ENCODE assay signal across 1 cellular context in the genomic region with DNA sequence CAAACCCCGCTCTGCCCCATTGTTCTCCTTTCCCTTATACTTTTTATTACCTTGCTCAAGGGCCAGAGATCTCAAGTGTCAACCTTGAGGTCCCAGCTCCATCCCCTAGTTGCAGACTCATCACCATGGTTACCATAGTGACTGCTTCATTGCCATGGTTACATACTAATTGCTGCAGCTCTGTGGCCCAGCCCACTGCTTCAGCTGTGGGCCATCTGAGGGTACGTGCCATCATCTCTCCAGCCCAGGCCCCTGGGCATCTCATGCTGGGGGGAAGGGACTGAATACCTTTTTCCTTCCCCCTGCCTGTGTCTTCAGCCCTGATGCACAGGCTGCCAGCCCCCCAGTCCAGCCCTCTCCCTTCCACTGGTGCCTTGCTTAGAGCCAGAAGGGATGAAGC.
TF ChIP-seq lines count a peak whose summit lies in the region.

No MANE protein-coding gene starts in this region.

TF ChIP-seq in SK-N-SH, 30 proteins besides CTCF, POLR2A, EP300 and RAD21 (continued from another document):
- TF ChIP-seq, protein P1, sequence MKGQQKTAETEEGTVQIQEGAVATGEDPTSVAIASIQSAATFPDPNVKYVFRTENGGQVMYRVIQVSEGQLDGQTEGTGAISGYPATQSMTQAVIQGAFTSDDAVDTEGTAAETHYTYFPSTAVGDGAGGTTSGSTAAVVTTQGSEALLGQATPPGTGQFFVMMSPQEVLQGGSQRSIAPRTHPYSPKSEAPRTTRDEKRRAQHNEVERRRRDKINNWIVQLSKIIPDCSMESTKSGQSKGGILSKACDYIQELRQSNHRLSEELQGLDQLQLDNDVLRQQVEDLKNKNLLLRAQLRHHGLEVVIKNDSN (IDR thresholded peaks at IDR 0.05; ENCODE audit: borderline replicate concordance, low read depth) = no peak
- TF ChIP-seq FOSL2 (IDR thresholded peaks at IDR 0.05; ENCODE audit: borderline replicate concordance, low read depth) = no peak
- TF ChIP-seq ELF1 (IDR thresholded peaks at IDR 0.05) = no peak
- no peak for TF ChIP-seq TAF1 (IDR thresholded peaks at IDR 0.05; ENCODE audit: borderline replicate concordance, low read depth, low read length)
- TF ChIP-seq, protein P2, sequence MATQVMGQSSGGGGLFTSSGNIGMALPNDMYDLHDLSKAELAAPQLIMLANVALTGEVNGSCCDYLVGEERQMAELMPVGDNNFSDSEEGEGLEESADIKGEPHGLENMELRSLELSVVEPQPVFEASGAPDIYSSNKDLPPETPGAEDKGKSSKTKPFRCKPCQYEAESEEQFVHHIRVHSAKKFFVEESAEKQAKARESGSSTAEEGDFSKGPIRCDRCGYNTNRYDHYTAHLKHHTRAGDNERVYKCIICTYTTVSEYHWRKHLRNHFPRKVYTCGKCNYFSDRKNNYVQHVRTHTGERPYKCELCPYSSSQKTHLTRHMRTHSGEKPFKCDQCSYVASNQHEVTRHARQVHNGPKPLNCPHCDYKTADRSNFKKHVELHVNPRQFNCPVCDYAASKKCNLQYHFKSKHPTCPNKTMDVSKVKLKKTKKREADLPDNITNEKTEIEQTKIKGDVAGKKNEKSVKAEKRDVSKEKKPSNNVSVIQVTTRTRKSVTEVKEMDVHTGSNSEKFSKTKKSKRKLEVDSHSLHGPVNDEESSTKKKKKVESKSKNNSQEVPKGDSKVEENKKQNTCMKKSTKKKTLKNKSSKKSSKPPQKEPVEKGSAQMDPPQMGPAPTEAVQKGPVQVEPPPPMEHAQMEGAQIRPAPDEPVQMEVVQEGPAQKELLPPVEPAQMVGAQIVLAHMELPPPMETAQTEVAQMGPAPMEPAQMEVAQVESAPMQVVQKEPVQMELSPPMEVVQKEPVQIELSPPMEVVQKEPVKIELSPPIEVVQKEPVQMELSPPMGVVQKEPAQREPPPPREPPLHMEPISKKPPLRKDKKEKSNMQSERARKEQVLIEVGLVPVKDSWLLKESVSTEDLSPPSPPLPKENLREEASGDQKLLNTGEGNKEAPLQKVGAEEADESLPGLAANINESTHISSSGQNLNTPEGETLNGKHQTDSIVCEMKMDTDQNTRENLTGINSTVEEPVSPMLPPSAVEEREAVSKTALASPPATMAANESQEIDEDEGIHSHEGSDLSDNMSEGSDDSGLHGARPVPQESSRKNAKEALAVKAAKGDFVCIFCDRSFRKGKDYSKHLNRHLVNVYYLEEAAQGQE (IDR thresholded peaks at IDR 0.05; ENCODE audit: low read depth, low read length) = no peak
- TF ChIP-seq, protein P3, sequence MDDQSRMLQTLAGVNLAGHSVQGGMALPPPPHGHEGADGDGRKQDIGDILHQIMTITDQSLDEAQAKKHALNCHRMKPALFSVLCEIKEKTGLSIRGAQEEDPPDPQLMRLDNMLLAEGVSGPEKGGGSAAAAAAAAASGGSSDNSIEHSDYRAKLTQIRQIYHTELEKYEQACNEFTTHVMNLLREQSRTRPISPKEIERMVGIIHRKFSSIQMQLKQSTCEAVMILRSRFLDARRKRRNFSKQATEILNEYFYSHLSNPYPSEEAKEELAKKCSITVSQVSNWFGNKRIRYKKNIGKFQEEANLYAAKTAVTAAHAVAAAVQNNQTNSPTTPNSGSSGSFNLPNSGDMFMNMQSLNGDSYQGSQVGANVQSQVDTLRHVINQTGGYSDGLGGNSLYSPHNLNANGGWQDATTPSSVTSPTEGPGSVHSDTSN (IDR thresholded peaks at IDR 0.05) = no peak
